ENCODE assay signal across 1 cellular context in genomic region chr12:52119398-52120254, GRCh38.
A peak's percentile ranks its signal among the peaks of the same experiment; 100 is the strongest.
TF ChIP-seq lines count a peak whose summit lies in the region.

No MANE protein-coding gene starts in this region.

TF ChIP-seq in HepG2, 621 proteins besides CTCF, POLR2A, EP300 and RAD21 (continued from another document and continues in another):
- TF ChIP-seq BCL3 (CRISPR knock-in tag; IDR thresholded peaks at IDR 0.05): peak; percentile 48; the same call in 1 of the 2 replicates
- TF ChIP-seq AHR (CRISPR knock-in tag; IDR thresholded peaks at IDR 0.05): 0 out of 2 replicates have a peak, but pooled peaks have one; percentile 5
- TF ChIP-seq MBD4 (IDR thresholded peaks at IDR 0.05; ENCODE audit: borderline replicate concordance, low read length): no peak
- peak; percentile 79; the same call in 1 of the 2 replicates for TF ChIP-seq TBX2 (CRISPR knock-in tag; IDR thresholded peaks at IDR 0.05; ENCODE audit: borderline replicate concordance)
- peak; percentile 37; the same call in 1 of the 2 replicates for TF ChIP-seq ZNF574 (CRISPR knock-in tag; IDR thresholded peaks at IDR 0.05)
- no peak for TF ChIP-seq ZKSCAN1 (IDR thresholded peaks at IDR 0.05; ENCODE audit: low read length)
- TF ChIP-seq XRCC5 (optimal IDR thresholded peaks at IDR 0.05; ENCODE audit: low read length): peak; percentile 91
- TF ChIP-seq MEF2D (CRISPR knock-in tag; IDR thresholded peaks at IDR 0.05): peak; percentile 70
- peak; percentile 48 for TF ChIP-seq YEATS4 (CRISPR knock-in tag; IDR thresholded peaks at IDR 0.05; ENCODE audit: borderline replicate concordance)
- TF ChIP-seq NCOR1 (IDR thresholded peaks at IDR 0.05; ENCODE audit: borderline replicate concordance, low read length): 0 out of 2 replicates have a peak, but pooled peaks have one; percentile 10
- peak; percentile 48 for TF ChIP-seq ZNF18 (CRISPR knock-in tag; IDR thresholded peaks at IDR 0.05; ENCODE audit: insufficient replicate concordance)
- no peak for TF ChIP-seq GABPA (IDR thresholded peaks at IDR 0.05; ENCODE audit: low read depth, low read length)
- TF ChIP-seq GABPA (CRISPR knock-in tag; IDR thresholded peaks at IDR 0.05; ENCODE audit: low read depth): peak; percentile 64
- TF ChIP-seq MXI1 (IDR thresholded peaks at IDR 0.05; ENCODE audit: borderline replicate concordance, low read depth, low read length): peak; percentile 49; the same call in 1 of the 3 replicates
- no peak for TF ChIP-seq HHEX (CRISPR knock-in tag; IDR thresholded peaks at IDR 0.05)
- TF ChIP-seq FOXK1 (CRISPR knock-in tag; IDR thresholded peaks at IDR 0.05; ENCODE audit: borderline replicate concordance, low read depth): peak; percentile 83; the same call in 1 of the 2 replicates
- TF ChIP-seq ZNF543 (CRISPR knock-in tag; IDR thresholded peaks at IDR 0.05): peak; percentile 30; the same call in 1 of the 2 replicates
- TF ChIP-seq NAIF1 (CRISPR knock-in tag; IDR thresholded peaks at IDR 0.05; ENCODE audit: borderline replicate concordance): 0 out of 2 replicates have a peak, but pooled peaks have one; percentile 58
- 0 out of 2 replicates have a peak, but pooled peaks have one; percentile 21 for TF ChIP-seq IKZF5 (CRISPR knock-in tag; IDR thresholded peaks at IDR 0.05)
- TF ChIP-seq ZNF580 (CRISPR knock-in tag; IDR thresholded peaks at IDR 0.05; ENCODE audit: borderline replicate concordance, low read depth): peak; percentile 22; the same call in 1 of the 2 replicates
- no peak for TF ChIP-seq ZBTB33 (CRISPR knock-in tag; IDR thresholded peaks at IDR 0.05)
- 0 out of 2 replicates have a peak, but pooled peaks have one; percentile 36 for TF ChIP-seq ZNF792 (CRISPR knock-in tag; IDR thresholded peaks at IDR 0.05)
- TF ChIP-seq ZNF703 (CRISPR knock-in tag; IDR thresholded peaks at IDR 0.05; ENCODE audit: borderline replicate concordance): no peak
- no peak for TF ChIP-seq MTF2 (CRISPR knock-in tag; IDR thresholded peaks at IDR 0.05; ENCODE audit: borderline replicate concordance)
- TF ChIP-seq GABPB1 (CRISPR knock-in tag; IDR thresholded peaks at IDR 0.05): peak; percentile 36; the same call in 1 of the 2 replicates
- peak; percentile 72; the same call in 1 of the 2 replicates for TF ChIP-seq ZNF230 (CRISPR knock-in tag; IDR thresholded peaks at IDR 0.05)
- TF ChIP-seq POGZ (CRISPR knock-in tag; IDR thresholded peaks at IDR 0.05): no peak; the same call in 1 of the 2 replicates
- TF ChIP-seq ZBTB20 (CRISPR knock-in tag; IDR thresholded peaks at IDR 0.05; ENCODE audit: borderline replicate concordance, low read depth): peak; percentile 38; the same call in 1 of the 2 replicates
- TF ChIP-seq YEATS2 (CRISPR knock-in tag; IDR thresholded peaks at IDR 0.05; ENCODE audit: borderline replicate concordance): no peak
- TF ChIP-seq SIX4 (CRISPR knock-in tag; IDR thresholded peaks at IDR 0.05): peak; percentile 36; the same call in 1 of the 2 replicates
- 0 out of 2 replicates have a peak, but pooled peaks have one; percentile 31 for TF ChIP-seq GZF1 (CRISPR knock-in tag; IDR thresholded peaks at IDR 0.05)
- TF ChIP-seq ZBTB7A (CRISPR knock-in tag; IDR thresholded peaks at IDR 0.05): 0 out of 2 replicates have a peak, but pooled peaks have one; percentile 11
- TF ChIP-seq ZNF263 (CRISPR knock-in tag; IDR thresholded peaks at IDR 0.05): peak; percentile 65; the same call in 1 of the 2 replicates
- peak; percentile 76 for TF ChIP-seq MAX (IDR thresholded peaks at IDR 0.05)
- peak; percentile 29; the same call in 1 of the 2 replicates for TF ChIP-seq KDM5B (CRISPR knock-in tag; IDR thresholded peaks at IDR 0.05; ENCODE audit: borderline replicate concordance)
- TF ChIP-seq NR2C2 (CRISPR knock-in tag; IDR thresholded peaks at IDR 0.05; ENCODE audit: borderline replicate concordance): peak; percentile 37; the same call in 1 of the 2 replicates
- peak; percentile 55; the same call in 1 of the 2 replicates for TF ChIP-seq SMAD1 (CRISPR knock-in tag; IDR thresholded peaks at IDR 0.05; ENCODE audit: borderline replicate concordance, low read depth)
- TF ChIP-seq MED1 (CRISPR knock-in tag; IDR thresholded peaks at IDR 0.05): peak; percentile 79
- 0 out of 2 replicates have a peak, but pooled peaks have one; percentile 31 for TF ChIP-seq ZNF446 (CRISPR knock-in tag; IDR thresholded peaks at IDR 0.05)
- peak; percentile 57 for TF ChIP-seq ZNF407 (CRISPR knock-in tag; IDR thresholded peaks at IDR 0.05; ENCODE audit: not compliant biosample characterization)
- no peak for TF ChIP-seq GATAD1 (CRISPR knock-in tag; IDR thresholded peaks at IDR 0.05)
- no peak for TF ChIP-seq ZNF484 (CRISPR knock-in tag; IDR thresholded peaks at IDR 0.05; ENCODE audit: borderline replicate concordance, low read depth)
